ENCODE assay signal across 1 cellular context in the genomic region with DNA sequence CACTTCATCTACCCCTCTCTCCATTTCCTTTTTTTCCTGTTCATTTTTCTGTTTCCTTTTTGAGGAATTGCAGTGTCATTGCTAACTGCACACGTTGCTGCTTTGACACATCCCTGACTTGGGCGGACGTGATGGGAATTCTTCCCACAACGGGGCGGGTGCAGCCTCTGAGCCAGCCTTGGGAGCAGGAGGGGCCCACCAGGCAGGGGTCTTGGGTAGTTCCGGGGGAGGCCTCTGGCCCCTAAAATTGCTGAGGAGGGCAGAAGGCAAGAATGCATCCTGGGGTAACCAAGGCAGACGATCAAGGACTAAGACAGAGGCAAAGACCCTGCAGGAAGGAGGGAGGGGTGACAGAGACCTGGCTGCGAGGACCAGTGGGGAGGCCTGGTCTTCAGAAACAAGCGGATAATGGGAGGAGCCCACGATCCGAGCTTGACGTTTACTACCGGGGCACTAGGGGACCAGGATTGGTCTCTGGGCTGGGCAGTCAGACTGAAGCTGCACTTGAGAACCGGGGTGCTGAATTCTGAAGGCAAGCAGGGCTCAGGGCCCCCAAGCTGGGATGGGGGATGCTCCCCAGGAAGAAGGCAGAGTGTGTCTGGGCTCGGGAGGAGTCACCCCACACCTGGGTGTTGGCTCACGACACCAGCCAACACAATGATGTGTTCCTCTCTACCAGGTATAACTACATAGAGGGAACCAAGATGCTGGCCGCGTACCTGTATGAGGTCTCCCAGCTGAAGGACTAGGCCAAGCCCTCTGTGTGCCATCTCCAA.
TF ChIP-seq lines count a peak whose summit lies in the region.

No MANE protein-coding gene starts in this region.

TF ChIP-seq in HepG2, 621 proteins besides CTCF, POLR2A, EP300 and RAD21 (continued from another document):
- TF ChIP-seq, protein P1, sequence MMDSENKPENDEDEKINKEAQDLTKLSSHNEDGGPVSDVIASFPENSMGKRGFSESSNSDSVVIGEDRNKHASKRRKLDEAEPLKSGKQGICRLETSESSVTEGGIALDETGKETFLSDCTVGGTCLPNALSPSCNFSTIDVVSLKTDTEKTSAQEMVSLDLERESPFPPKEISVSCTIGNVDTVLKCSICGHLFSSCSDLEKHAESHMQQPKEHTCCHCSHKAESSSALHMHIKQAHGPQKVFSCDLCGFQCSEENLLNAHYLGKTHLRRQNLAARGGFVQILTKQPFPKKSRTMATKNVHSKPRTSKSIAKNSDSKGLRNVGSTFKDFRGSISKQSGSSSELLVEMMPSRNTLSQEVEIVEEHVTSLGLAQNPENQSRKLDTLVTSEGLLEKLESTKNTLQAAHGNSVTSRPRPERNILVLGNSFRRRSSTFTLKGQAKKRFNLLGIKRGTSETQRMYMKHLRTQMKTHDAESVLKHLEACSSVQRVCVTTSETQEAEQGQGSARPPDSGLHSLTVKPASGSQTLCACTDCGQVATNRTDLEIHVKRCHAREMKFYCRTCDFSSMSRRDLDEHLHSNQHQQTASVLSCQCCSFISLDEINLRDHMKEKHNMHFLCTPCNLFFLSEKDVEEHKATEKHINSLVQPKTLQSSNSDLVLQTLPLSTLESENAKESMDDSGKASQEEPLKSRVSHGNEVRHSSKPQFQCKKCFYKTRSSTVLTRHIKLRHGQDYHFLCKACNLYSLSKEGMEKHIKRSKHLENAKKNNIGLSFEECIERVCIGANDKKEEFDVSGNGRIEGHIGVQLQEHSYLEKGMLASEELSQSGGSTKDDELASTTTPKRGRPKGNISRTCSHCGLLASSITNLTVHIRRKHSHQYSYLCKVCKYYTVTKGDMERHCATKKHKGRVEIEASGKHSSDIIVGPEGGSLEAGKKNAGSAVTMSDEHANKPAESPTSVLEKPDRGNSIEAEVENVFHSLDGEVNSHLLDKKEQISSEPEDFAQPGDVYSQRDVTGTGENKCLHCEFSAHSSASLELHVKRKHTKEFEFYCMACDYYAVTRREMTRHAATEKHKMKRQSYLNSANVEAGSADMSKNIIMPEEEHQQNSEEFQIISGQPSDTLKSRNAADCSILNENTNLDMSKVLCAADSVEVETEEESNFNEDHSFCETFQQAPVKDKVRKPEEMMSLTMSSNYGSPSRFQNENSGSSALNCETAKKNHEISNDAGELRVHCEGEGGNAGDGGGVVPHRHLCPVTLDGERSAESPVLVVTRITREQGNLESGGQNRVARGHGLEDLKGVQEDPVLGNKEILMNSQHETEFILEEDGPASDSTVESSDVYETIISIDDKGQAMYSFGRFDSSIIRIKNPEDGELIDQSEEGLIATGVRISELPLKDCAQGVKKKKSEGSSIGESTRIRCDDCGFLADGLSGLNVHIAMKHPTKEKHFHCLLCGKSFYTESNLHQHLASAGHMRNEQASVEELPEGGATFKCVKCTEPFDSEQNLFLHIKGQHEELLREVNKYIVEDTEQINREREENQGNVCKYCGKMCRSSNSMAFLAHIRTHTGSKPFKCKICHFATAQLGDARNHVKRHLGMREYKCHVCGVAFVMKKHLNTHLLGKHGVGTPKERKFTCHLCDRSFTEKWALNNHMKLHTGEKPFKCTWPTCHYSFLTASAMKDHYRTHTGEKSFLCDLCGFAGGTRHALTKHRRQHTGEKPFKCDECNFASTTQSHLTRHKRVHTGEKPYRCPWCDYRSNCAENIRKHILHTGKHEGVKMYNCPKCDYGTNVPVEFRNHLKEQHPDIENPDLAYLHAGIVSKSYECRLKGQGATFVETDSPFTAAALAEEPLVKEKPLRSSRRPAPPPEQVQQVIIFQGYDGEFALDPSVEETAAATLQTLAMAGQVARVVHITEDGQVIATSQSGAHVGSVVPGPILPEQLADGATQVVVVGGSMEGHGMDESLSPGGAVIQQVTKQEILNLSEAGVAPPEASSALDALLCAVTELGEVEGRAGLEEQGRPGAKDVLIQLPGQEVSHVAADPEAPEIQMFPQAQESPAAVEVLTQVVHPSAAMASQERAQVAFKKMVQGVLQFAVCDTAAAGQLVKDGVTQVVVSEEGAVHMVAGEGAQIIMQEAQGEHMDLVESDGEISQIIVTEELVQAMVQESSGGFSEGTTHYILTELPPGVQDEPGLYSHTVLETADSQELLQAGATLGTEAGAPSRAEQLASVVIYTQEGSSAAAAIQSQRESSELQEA (CRISPR knock-in tag; IDR thresholded peaks at IDR 0.05; ENCODE audit: not compliant biosample characterization): no peak
- TF ChIP-seq NCOA2 (CRISPR knock-in tag; IDR thresholded peaks at IDR 0.05) (no peak), ZFP36L2 (CRISPR knock-in tag; IDR thresholded peaks at IDR 0.05) (no peak), JUNB (CRISPR knock-in tag; IDR thresholded peaks at IDR 0.05; ENCODE audit: borderline replicate concordance) (no peak), SPEN (CRISPR knock-in tag; IDR thresholded peaks at IDR 0.05; ENCODE audit: low read depth) (no peak)
